Comparison of ENCODE assay signal across 12 cellular contexts in genomic region chr1:61139324-61140055, GRCh38. TPM values are rescaled to one million over a fixed set of nuclear protein-coding genes. Genes with fewer than 3 reads are reported as not detected.
DNase-seq lines count a peak whose midpoint lies in the region; ATAC-seq and TF ChIP-seq lines count a peak whose summit lies in the region.
"Had no signal": no experiment of that assay in that cellular context is flagged by ENCODE, and none has a peak within 500 bp of the region (broad histone marks: within the 10 kb centered on the region; RNA-seq: fewer than 3 reads in every experiment).

No MANE protein-coding gene starts in this region.

- H3K27ac ChIP-seq in right lobe of liver, result peak overlapping the region in 2 of 3 donors; percentile 4 to 48

- in situ Hi-C loops in astrocyte of the cerebellum (cut with HindIII; ENCODE audit: low sequenced_read_pairs), result no loop called here

- TF ChIP-seq POLR2A in NB4 (IDR thresholded peaks at IDR 0.05; ENCODE audit: extremely low read depth, insufficient read length), result no peak
- TF ChIP-seq POLR2A in right lobe of liver (IDR thresholded peaks at IDR 0.05), result no peak

- no peak overlapping the region for H3K4me3 ChIP-seq in NB4 (ENCODE audit: low read depth, low read length)
- no peak overlapping the region for H3K4me3 ChIP-seq in astrocyte of the cerebellum (ENCODE audit: low read depth, low read length)
- H3K4me3 ChIP-seq in right lobe of liver, result no peak overlapping the region

- H3K27me3 ChIP-seq in right lobe of liver, result no peaks in the 10 kb centered on the region

- no peaks in the 10 kb centered on the region for H3K36me3 ChIP-seq in right lobe of liver

- 43% methylated on average over 11 of the region's 11 CpGs for WGBS in right lobe of liver (ENCODE audit: insufficient coverage, low coverage, low lambda C conversion rate, missing lambda C conversion rate)

- peaks cover 5 to 48% (median 18%) of the 10 kb centered on the region in 4 donors for H3K4me1 ChIP-seq in right lobe of liver

- peak; percentile 51 for DNase-seq in CD1c-positive myeloid dendritic cell (ENCODE audit: extremely low spot score)
- peak; percentile 85 for DNase-seq in NB4 (ENCODE audit: low read depth)
- DNase-seq in astrocyte of the cerebellum (ENCODE audit: low read depth), result peak; percentile 45
- DNase-seq in right lobe of liver, result peak in 1 of 3 donors; percentile 28
- DNase-seq in AG08396 (ENCODE audit: low spot score), result no peak
- no peak for DNase-seq in activated CD4-positive, alpha-beta T cell treated with anti-CD3 and anti-CD28 coated beads, Interleukin-2, amount 50 U/mL, for 1 hour
- DNase-seq in KG1 (lab: John Stamatoyannopoulos, UW), result no peak
- DNase-seq in stimulated activated CD4-positive, alpha-beta T cell treated with anti-CD3 and anti-CD28 coated beads, Interleukin-2, amount 100 ng/mL, for 48 hours, result no peak
- DNase-seq: activated CD4-positive, alpha-beta memory T cell treated with anti-CD3 and anti-CD28 coated beads for 36 hours; cortex of kidney; NCI-H345; stimulated activated CD4-positive, alpha-beta T cell treated with anti-CD3 and anti-CD28 coated beads, Interleukin-15, amount 100 ng/mL, for 24 hours had no signal

- ATAC-seq in right lobe of liver, result peak; percentile 75 to 79 (median 78)

- H3K9me3 ChIP-seq in right lobe of liver, result no peaks in the 10 kb centered on the region

- TF ChIP-seq CTCF in NB4 (IDR thresholded peaks at IDR 0.05; ENCODE audit: low read depth, low read length) (no peak), astrocyte of the cerebellum (IDR thresholded peaks at IDR 0.05; ENCODE audit: low read depth, low read length, missing control alignments) (no peak), right lobe of liver (IDR thresholded peaks at IDR 0.05) (no peak)

- intact Hi-C loops in right lobe of liver (cut with DNase I), result no loop called here

RNA-seq across cellular contexts. Expression of gene NFIA, which starts 57.1 kb away (rescaled TPM):
- total RNA-seq in right lobe of liver, result 10 to 100 TPM; 36.7 to 97.2 (median 57.9) TPM

Comparison
In these comparisons a context has a peak if more than half of its experiments do, and no peak if none do; other contexts are left out.
1. DNase-seq: peak in CD1c-positive myeloid dendritic cell (single experiment), NB4 (single experiment) and astrocyte of the cerebellum (single experiment); none in AG08396 (single experiment), activated CD4-positive, alpha-beta T cell treated with anti-CD3 and anti-CD28 coated beads, Interleukin-2, amount 50 U/mL, for 1 hour (single experiment), KG1 (single experiment) and stimulated activated CD4-positive, alpha-beta T cell treated with anti-CD3 and anti-CD28 coated beads, Interleukin-2, amount 100 ng/mL, for 48 hours (0 of 2).